13 cellular contexts compared by ENCODE assay signal in genomic region chr11:133930767-133931448, GRCh38. TPM values are rescaled to one million over a fixed set of nuclear protein-coding genes. Genes with fewer than 3 reads are reported as not detected.
A peak's percentile ranks its signal among the peaks of the same experiment; 100 is the strongest.
DNase-seq lines count a peak whose midpoint lies in the region; ATAC-seq and TF ChIP-seq lines count a peak whose summit lies in the region.
"Had no signal": no experiment of that assay in that cellular context is flagged by ENCODE, and none has a peak within 500 bp of the region (broad histone marks: within the 10 kb centered on the region; RNA-seq: fewer than 3 reads in every experiment).

No MANE protein-coding gene starts in this region.

- H3K27me3 ChIP-seq in breast epithelium (no peaks in the 10 kb centered on the region), ascending aorta (no peaks in the 10 kb centered on the region)
- H3K27me3 ChIP-seq: gastrocnemius medialis had no signal

- H3K36me3 Mint-ChIP-seq in MCF 10A (ENCODE audit: insufficient read depth, unreplicated experiment) (peaks cover 15% of the 10 kb centered on the region), type B pancreatic cell (no peaks in the 10 kb centered on the region)
- H3K36me3 Mint-ChIP-seq: CD14-positive monocyte had no signal

- H3K4me3 Mint-ChIP-seq in MCF 10A (ENCODE audit: unreplicated experiment) (no peak overlapping the region), type B pancreatic cell (no peak overlapping the region)
- H3K4me3 Mint-ChIP-seq: CD14-positive monocyte; stimulated activated naive CD8-positive, alpha-beta T cell treated with anti-CD3 and anti-CD28 coated beads, Interleukin-15, Interleukin-2, amounts not matched to agents 100 ng/mL and 50 ng/mL, for 24 hours had no signal

- CTCF ChIA-PET in MCF 10A (lab: Yijun Ruan, JAX) = interaction anchor here (0.7 kb wide), 1 partner anchor 86 kb away, joined by 3 read pairs; no protein-coding TSS in a partner anchor

- POLR2A ChIA-PET in MCF 10A (lab: Yijun Ruan, JAX) = no interaction called here

- H3K27ac Mint-ChIP-seq in MCF 10A (ENCODE audit: low read depth, unreplicated experiment) (no peak overlapping the region), type B pancreatic cell (no peak overlapping the region)
- H3K27ac Mint-ChIP-seq: CD14-positive monocyte; stimulated activated naive CD8-positive, alpha-beta T cell treated with anti-CD3 and anti-CD28 coated beads, Interleukin-15, Interleukin-2, amounts not matched to agents 100 ng/mL and 50 ng/mL, for 24 hours had no signal

- no peak for DNase-seq in MCF 10A (ENCODE audit: unreplicated experiment)
- no peak for DNase-seq in breast epithelium (ENCODE audit: low spot score in 2 of 2)
- DNase-seq in ascending aorta (ENCODE audit: low spot score in 2 of 2) = no peak
- no peak for DNase-seq in left ventricle myocardium superior
- no peak for DNase-seq in type B pancreatic cell (ENCODE audit: extremely low spot score, unreplicated experiment)
- DNase-seq in GOT3 (lab: John Stamatoyannopoulos, UW) = no peak
- no peak for DNase-seq in cerebellum (ENCODE audit: low spot score)
- DNase-seq: anterior cingulate cortex, gastrocnemius medialis, SJCRH30 had no signal

- no peaks in the 10 kb centered on the region for H3K36me3 ChIP-seq in breast epithelium
- H3K36me3 ChIP-seq in ascending aorta = peaks cover 40 to 49% of the 10 kb centered on the region in 2 donors
- H3K36me3 ChIP-seq: gastrocnemius medialis, SJCRH30 had no signal

- H3K9me3 Mint-ChIP-seq in MCF 10A (ENCODE audit: unreplicated experiment) = no peaks in the 10 kb centered on the region
- H3K9me3 Mint-ChIP-seq in type B pancreatic cell = no peaks in the 10 kb centered on the region
- H3K9me3 Mint-ChIP-seq: stimulated activated naive CD8-positive, alpha-beta T cell treated with anti-CD3 and anti-CD28 coated beads, Interleukin-15, Interleukin-2, amounts not matched to agents 100 ng/mL and 50 ng/mL, for 24 hours had no signal

- H3K4me1 Mint-ChIP-seq in MCF 10A (ENCODE audit: insufficient read depth, unreplicated experiment) (peaks cover 29% of the 10 kb centered on the region), type B pancreatic cell (ENCODE audit: unreplicated experiment) (peaks cover 15% of the 10 kb centered on the region)

- intact Hi-C loops in MCF 10A (cut with micrococcal nuclease) (no loop called here), breast epithelium (cut with DNase I; ENCODE audit: low total_unique reads) (no loop called here), ascending aorta (cut with DNase I) (no loop called here), left ventricle myocardium superior (cut with micrococcal nuclease) (no loop called here)

- H3K27ac ChIP-seq in breast epithelium (no peak overlapping the region), ascending aorta (no peak overlapping the region)
- H3K27ac ChIP-seq: gastrocnemius medialis, SJCRH30 had no signal

- no TSS peak for BruUV-seq in MCF 10A (replicated peaks; lab: Mats Ljungman, UMichigan)

- ATAC-seq in left ventricle myocardium superior (peak; percentile 18), GM21737 (IDR thresholded peaks at IDR 0.05; ENCODE audit: unreplicated experiment) (no peak)
- ATAC-seq: gastrocnemius medialis had no signal

- no peaks in the 10 kb centered on the region for H3K9me3 ChIP-seq in breast epithelium
- H3K9me3 ChIP-seq in ascending aorta = no peaks in the 10 kb centered on the region
- H3K9me3 ChIP-seq: gastrocnemius medialis, SJCRH30 had no signal

- TF ChIP-seq CTCF in MCF 10A (IDR thresholded peaks at IDR 0.05; ENCODE audit: unreplicated experiment) (peak; percentile 27), breast epithelium (IDR thresholded peaks at IDR 0.05) (no peak), ascending aorta (IDR thresholded peaks at IDR 0.05) (peak; percentile 33 to 39 (median 34)), type B pancreatic cell (conservative IDR thresholded peaks at IDR 0.05) (peak; percentile 71)

- no peak for TF ChIP-seq POLR2A in breast epithelium (IDR thresholded peaks at IDR 0.05)

- H3K4me3 ChIP-seq in breast epithelium = no peak overlapping the region
- no peak overlapping the region for H3K4me3 ChIP-seq in ascending aorta
- H3K4me3 ChIP-seq: gastrocnemius medialis, SJCRH30 had no signal

- H3K4me1 ChIP-seq in breast epithelium = no peaks in the 10 kb centered on the region
- H3K4me1 ChIP-seq in ascending aorta = no peaks in the 10 kb centered on the region
- H3K4me1 ChIP-seq: SJCRH30 had no signal

- H3K27me3 Mint-ChIP-seq in MCF 10A (ENCODE audit: insufficient read depth, unreplicated experiment) (no peaks in the 10 kb centered on the region), type B pancreatic cell (no peaks in the 10 kb centered on the region)
- H3K27me3 Mint-ChIP-seq: stimulated activated naive CD8-positive, alpha-beta T cell treated with anti-CD3 and anti-CD28 coated beads, Interleukin-15, Interleukin-2, amounts not matched to agents 100 ng/mL and 50 ng/mL, for 24 hours had no signal

RNA-seq across cellular contexts. Expression of gene IGSF9B, which starts 25.9 kb away (rescaled TPM):
- total RNA-seq in MCF 10A (2022) (13.9 and 19.7 TPM in 2 replicates), breast epithelium (1 to 10 TPM in 2 of 3 donors, under 1 TPM in 1; 0.64 to 4.5 (median 3.3) TPM), ascending aorta (162 TPM), left ventricle myocardium superior (34.5 TPM), type B pancreatic cell (ENCODE audit: low replicate concordance) (6.6 and 10.6 TPM in 2 replicates), cerebellum (47.9 TPM)
- total RNA-seq: SJCRH30 had no signal

Comparison
In these comparisons a context has a peak if more than half of its experiments do, and no peak if none do; other contexts are left out.
1. CTCF ChIP-seq: peak in MCF 10A (single experiment), ascending aorta (3 of 3) and type B pancreatic cell (single experiment); none in breast epithelium (0 of 3).